ENCODE assay signal across 27 cellular contexts in the genomic region with DNA sequence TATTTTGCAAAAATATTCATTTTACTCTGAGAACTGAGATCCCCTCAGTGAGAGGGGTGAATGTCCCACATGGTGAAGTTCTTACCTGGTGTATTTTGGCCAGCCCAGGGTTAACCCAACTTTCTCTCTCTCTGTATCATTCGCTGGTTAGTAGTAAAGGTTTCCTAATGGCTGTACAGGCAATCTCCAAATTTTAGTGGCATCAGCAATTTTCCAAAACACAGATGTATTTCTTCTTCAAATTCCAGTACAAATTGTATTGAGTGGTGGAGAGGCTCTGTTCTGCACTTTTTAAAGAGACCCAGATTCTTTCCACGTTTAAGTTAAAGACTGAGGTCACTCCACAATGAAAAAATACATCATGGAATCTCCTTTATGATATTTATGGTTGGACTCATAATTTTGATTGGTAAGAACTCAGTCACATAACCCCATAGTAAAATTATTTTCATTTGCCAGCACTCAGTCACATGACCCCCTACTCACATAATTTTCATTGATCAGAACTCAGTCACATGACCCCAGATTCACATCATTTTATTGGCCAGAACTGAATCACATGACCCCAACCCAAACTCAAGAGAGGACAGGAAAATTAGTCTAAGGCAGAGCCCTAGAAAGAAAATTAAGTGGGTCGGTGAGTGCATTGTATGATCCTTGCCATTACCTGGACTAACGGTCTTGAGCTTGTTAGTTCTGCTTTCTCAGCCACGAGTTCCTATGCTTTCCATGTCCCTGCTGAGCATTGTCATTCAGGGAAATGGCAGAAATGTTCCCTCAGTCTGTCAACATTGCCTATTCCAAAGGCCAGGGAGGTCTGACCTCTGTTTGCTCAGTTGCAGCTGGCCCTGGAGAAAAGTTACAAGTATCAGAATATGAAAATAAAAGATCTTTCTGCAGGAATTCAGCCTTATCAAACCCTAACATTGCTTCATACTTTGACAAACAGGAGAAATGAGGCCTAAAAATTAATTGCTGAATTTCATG.
"Had no signal": no experiment of that assay in that cellular context is flagged by ENCODE, and none has a peak within 500 bp of the region (broad histone marks: within the 10 kb centered on the region; RNA-seq: fewer than 3 reads in every experiment).

No MANE protein-coding gene starts in this region.

- DNase-seq: hippocampal formation; kidney glomerular epithelial cell; left cardiac atrium; left lung; mesendoderm; naive B cell; natural killer cell; nephron progenitor cell; occipital lobe; ovary; posterior cingulate gyrus; retina; right cardiac atrium; sigmoid colon; small intestine; spleen; stimulated activated CD4-positive, alpha-beta T cell treated with anti-CD3 and anti-CD28 coated beads, Interleukin-4, amount 100 ng/mL, for 24 hours; stimulated activated naive CD4-positive, alpha-beta T cell; uterus had no signal

- FAIRE-seq: keratinocyte, small intestine had no signal

- H2AFZ ChIP-seq: neural progenitor cell had no signal

- H3K4me3 ChIP-seq: left lung, lung, neural progenitor cell, ovary, prostate gland, sigmoid colon, spleen, suprapubic skin, tibial nerve, uterus had no signal

- H3K36me3 ChIP-seq: left lung, neural progenitor cell, neutrophil, ovary, prostate gland, sigmoid colon, spleen, suprapubic skin, tibial nerve, uterus had no signal

- H3K27ac ChIP-seq: left lung, neural progenitor cell, neutrophil, ovary, prostate gland, sigmoid colon, spleen, suprapubic skin, tibial nerve, uterus had no signal

- H3K27me3 ChIP-seq: left lung, neural progenitor cell, neutrophil, ovary, sigmoid colon, spleen, suprapubic skin, tibial nerve, uterus had no signal

- H3K9me3 ChIP-seq: neutrophil, ovary, prostate gland, sigmoid colon, spleen, tibial nerve, uterus had no signal

- ATAC-seq: left cardiac atrium; left lung; natural killer cell; right cardiac atrium; stimulated activated effector memory CD8-positive, alpha-beta T cell treated with anti-CD3 and anti-CD28 coated beads, Interleukin-12 subunit alpha, Interleukin-12 subunit beta, amount 100 ng/mL, for 72 hours had no signal

- H3K9ac ChIP-seq: neural progenitor cell had no signal

- H3K4me1 ChIP-seq: left lung, neural progenitor cell, prostate gland, sigmoid colon, spleen, suprapubic skin, tibial nerve, uterus had no signal

- H3K4me2 ChIP-seq: neural progenitor cell had no signal
